ENCODE assay signal across 9 cellular contexts in genomic region chr14:71574976-71575375, GRCh38.
DNase-seq lines count a peak whose midpoint lies in the region; ATAC-seq and TF ChIP-seq lines count a peak whose summit lies in the region.
"Had no signal": no experiment of that assay in that cellular context is flagged by ENCODE, and none has a peak within 500 bp of the region (broad histone marks: within the 10 kb centered on the region; RNA-seq: fewer than 3 reads in every experiment).

No MANE protein-coding gene starts in this region.

- no peaks in the 10 kb centered on the region for H3K9me3 ChIP-seq in skeletal muscle satellite cell (replicated peaks; ENCODE audit: low read length)
- H3K9me3 ChIP-seq in effector memory CD4-positive, alpha-beta T cell (ENCODE audit: control insufficient read depth, low read length): no peaks in the 10 kb centered on the region
- no peaks in the 10 kb centered on the region for H3K9me3 ChIP-seq in esophagus muscularis mucosa

- 23% methylated on average over 2 of the region's 2 CpGs for WGBS in esophagus muscularis mucosa

- peak; percentile 42 for DNase-seq in GM04503 (ENCODE audit: low read depth)
- peak; percentile 38 for DNase-seq in RWPE1 (ENCODE audit: low spot score)
- peak; percentile 92 for DNase-seq in fibroblast of the aortic adventitia (ENCODE audit: low read depth)
- no peak for DNase-seq in effector memory CD4-positive, alpha-beta T cell
- no peak for DNase-seq in esophagus muscularis mucosa (ENCODE audit: extremely low spot score)
- no peak for DNase-seq in medulla oblongata (ENCODE audit: extremely low spot score)
- DNase-seq: effector CD4-positive, alpha-beta T cell had no signal

- H3K27ac ChIP-seq in RWPE1 (no peak overlapping the region), esophagus muscularis mucosa (replicated peaks in 1 of 4) (no peak overlapping the region)
- H3K27ac ChIP-seq in effector memory CD4-positive, alpha-beta T cell (ENCODE audit: insufficient read depth, low read length, poor library complexity, severe bottlenecking): no peak overlapping the region

- no peaks in the 10 kb centered on the region for H3K36me3 ChIP-seq in skeletal muscle satellite cell (ENCODE audit: insufficient read depth, low read length)
- H3K36me3 ChIP-seq in effector memory CD4-positive, alpha-beta T cell (ENCODE audit: control insufficient read depth, insufficient read depth, low read length): no peaks in the 10 kb centered on the region
- no peaks in the 10 kb centered on the region for H3K36me3 ChIP-seq in esophagus muscularis mucosa

- TF ChIP-seq POLR2A in esophagus muscularis mucosa (IDR thresholded peaks at IDR 0.05; ENCODE audit: low read depth): no peak

- no peak for TF ChIP-seq CTCF in RWPE1 (conservative IDR thresholded peaks at IDR 0.05; ENCODE audit: low read depth)
- no peak for TF ChIP-seq CTCF in fibroblast of the aortic adventitia (IDR thresholded peaks at IDR 0.05; ENCODE audit: insufficient read depth, low read length)
- no peak for TF ChIP-seq CTCF in esophagus muscularis mucosa (IDR thresholded peaks at IDR 0.05)

- peak overlapping the region; percentile 40 for H3K4me2 ChIP-seq in skeletal muscle satellite cell (ENCODE audit: low read length)

- H3K4me3 ChIP-seq in fibroblast of the aortic adventitia (ENCODE audit: low read depth, low read length) (no peak overlapping the region), skeletal muscle satellite cell (ENCODE audit: low read length) (no peak overlapping the region), esophagus muscularis mucosa (no peak overlapping the region)
- H3K4me3 ChIP-seq in effector memory CD4-positive, alpha-beta T cell (ENCODE audit: insufficient read depth, low read depth, low read length, poor library complexity, severe bottlenecking): no peak overlapping the region

- POLR2A ChIA-PET in RWPE1 (lab: Yijun Ruan, JAX; ENCODE audit: low non-redundant PET): no interaction called here

- intact Hi-C loops in esophagus muscularis mucosa (cut with DNase I): no loop called here

- H3K4me1 ChIP-seq in skeletal muscle satellite cell (ENCODE audit: control insufficient read depth, insufficient read depth, low read length) (peaks cover 24% of the 10 kb centered on the region), esophagus muscularis mucosa (peaks cover 0 to 33% (median 27%) of the 10 kb centered on the region in 4 donors)
- H3K4me1 ChIP-seq in effector memory CD4-positive, alpha-beta T cell (ENCODE audit: control insufficient read depth, insufficient read depth, low read length, poor library complexity, severe bottlenecking): peaks cover 5% of the 10 kb centered on the region

- TF ChIP-seq EP300 in esophagus muscularis mucosa (IDR thresholded peaks at IDR 0.05): no peak

- CTCF ChIA-PET in RWPE1 (lab: Yijun Ruan, JAX): no interaction called here

- H3K9ac ChIP-seq in skeletal muscle satellite cell (ENCODE audit: low read depth, low read length): no peak overlapping the region

- H3K27me3 ChIP-seq in skeletal muscle satellite cell (ENCODE audit: control insufficient read depth, insufficient read depth, low read length): no peaks in the 10 kb centered on the region
- H3K27me3 ChIP-seq in effector memory CD4-positive, alpha-beta T cell (replicated peaks; ENCODE audit: control insufficient read depth, insufficient read depth, low read length, poor library complexity, severe bottlenecking): no peaks in the 10 kb centered on the region
- no peaks in the 10 kb centered on the region for H3K27me3 ChIP-seq in esophagus muscularis mucosa

- no peak for ATAC-seq in HG02970 (IDR thresholded peaks at IDR 0.05; ENCODE audit: low FRiP score, unreplicated experiment)

Comparison
In these comparisons a context has a peak if more than half of its experiments do, and no peak if none do; other contexts are left out.
1. DNase-seq: peak in GM04503 (single experiment), RWPE1 (single experiment) and fibroblast of the aortic adventitia (single experiment); none in effector memory CD4-positive, alpha-beta T cell (0 of 3), esophagus muscularis mucosa (single experiment) and medulla oblongata (single experiment).